Comparison of ENCODE assay signal across 3 cellular contexts in the genomic region with DNA sequence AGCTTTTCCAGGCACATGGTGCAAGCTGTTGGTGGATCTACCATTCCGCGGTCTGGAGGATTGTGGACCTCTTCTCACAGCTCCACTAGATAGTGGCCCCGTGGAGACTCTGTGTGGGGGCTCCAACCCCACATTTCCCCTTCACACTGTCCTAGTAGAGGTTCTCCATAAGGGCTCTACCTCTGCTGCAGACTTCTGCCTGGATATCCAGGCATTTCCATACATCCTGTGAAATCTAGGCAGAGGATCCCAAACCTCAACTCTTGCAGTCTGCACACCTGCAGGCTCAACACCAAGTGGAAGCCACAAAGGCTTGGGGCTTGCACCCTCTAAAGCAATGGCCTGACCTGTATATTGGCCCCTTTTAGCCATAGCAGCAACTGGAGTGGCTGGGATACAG.
TF ChIP-seq lines count a peak whose summit lies in the region.

No MANE protein-coding gene starts in this region.

TF ChIP-seq in HEK293, 187 proteins besides CTCF, POLR2A, EP300 and RAD21:
- TF ChIP-seq SETDB1 (IDR thresholded peaks at IDR 0.05; ENCODE audit: insufficient read length, low read length) (peak; percentile 18), MZF1 (tag by site-specific recombination; IDR thresholded peaks at IDR 0.05; ENCODE audit: borderline replicate concordance) (no peak), MYNN (tag by site-specific recombination; IDR thresholded peaks at IDR 0.05; ENCODE audit: borderline replicate concordance) (no peak)
TF ChIP-seq in HEK293: peak in this region for 1.

TF ChIP-seq in K562, 482 proteins besides CTCF, POLR2A, EP300 and RAD21 (continues in another document):
- TF ChIP-seq ZNF316 (IDR thresholded peaks at IDR 0.05), result no peak
- no peak for TF ChIP-seq FOXJ2 (tag; IDR thresholded peaks at IDR 0.05)
- no peak for TF ChIP-seq ZNF121 (CRISPR knock-in tag; conservative IDR thresholded peaks at IDR 0.05)
- no peak for TF ChIP-seq GABPA (tag; conservative IDR thresholded peaks at IDR 0.05; ENCODE audit: low read depth)
- TF ChIP-seq, protein P1, sequence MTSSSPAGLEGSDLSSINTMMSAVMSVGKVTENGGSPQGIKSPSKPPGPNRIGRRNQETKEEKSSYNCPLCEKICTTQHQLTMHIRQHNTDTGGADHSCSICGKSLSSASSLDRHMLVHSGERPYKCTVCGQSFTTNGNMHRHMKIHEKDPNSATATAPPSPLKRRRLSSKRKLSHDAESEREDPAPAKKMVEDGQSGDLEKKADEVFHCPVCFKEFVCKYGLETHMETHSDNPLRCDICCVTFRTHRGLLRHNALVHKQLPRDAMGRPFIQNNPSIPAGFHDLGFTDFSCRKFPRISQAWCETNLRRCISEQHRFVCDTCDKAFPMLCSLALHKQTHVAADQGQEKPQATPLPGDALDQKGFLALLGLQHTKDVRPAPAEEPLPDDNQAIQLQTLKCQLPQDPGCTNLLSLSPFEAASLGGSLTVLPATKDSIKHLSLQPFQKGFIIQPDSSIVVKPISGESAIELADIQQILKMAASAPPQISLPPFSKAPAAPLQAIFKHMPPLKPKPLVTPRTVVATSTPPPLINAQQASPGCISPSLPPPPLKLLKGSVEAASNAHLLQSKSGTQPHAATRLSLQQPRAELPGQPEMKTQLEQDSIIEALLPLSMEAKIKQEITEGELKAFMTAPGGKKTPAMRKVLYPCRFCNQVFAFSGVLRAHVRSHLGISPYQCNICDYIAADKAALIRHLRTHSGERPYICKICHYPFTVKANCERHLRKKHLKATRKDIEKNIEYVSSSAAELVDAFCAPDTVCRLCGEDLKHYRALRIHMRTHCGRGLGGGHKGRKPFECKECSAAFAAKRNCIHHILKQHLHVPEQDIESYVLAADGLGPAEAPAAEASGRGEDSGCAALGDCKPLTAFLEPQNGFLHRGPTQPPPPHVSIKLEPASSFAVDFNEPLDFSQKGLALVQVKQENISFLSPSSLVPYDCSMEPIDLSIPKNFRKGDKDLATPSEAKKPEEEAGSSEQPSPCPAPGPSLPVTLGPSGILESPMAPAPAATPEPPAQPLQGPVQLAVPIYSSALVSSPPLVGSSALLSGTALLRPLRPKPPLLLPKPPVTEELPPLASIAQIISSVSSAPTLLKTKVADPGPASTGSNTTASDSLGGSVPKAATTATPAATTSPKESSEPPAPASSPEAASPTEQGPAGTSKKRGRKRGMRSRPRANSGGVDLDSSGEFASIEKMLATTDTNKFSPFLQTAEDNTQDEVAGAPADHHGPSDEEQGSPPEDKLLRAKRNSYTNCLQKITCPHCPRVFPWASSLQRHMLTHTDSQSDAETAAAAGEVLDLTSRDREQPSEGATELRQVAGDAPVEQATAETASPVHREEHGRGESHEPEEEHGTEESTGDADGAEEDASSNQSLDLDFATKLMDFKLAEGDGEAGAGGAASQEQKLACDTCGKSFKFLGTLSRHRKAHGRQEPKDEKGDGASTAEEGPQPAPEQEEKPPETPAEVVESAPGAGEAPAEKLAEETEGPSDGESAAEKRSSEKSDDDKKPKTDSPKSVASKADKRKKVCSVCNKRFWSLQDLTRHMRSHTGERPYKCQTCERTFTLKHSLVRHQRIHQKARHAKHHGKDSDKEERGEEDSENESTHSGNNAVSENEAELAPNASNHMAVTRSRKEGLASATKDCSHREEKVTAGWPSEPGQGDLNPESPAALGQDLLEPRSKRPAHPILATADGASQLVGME (CRISPR knock-in tag; IDR thresholded peaks at IDR 0.05), result no peak
- no peak for TF ChIP-seq TRIM24 (IDR thresholded peaks at IDR 0.05)
- TF ChIP-seq, protein P2, sequence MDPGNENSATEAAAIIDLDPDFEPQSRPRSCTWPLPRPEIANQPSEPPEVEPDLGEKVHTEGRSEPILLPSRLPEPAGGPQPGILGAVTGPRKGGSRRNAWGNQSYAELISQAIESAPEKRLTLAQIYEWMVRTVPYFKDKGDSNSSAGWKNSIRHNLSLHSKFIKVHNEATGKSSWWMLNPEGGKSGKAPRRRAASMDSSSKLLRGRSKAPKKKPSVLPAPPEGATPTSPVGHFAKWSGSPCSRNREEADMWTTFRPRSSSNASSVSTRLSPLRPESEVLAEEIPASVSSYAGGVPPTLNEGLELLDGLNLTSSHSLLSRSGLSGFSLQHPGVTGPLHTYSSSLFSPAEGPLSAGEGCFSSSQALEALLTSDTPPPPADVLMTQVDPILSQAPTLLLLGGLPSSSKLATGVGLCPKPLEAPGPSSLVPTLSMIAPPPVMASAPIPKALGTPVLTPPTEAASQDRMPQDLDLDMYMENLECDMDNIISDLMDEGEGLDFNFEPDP (CRISPR knock-in tag; IDR thresholded peaks at IDR 0.05), result no peak
- no peak for TF ChIP-seq E4F1 (CRISPR knock-in tag; IDR thresholded peaks at IDR 0.05; ENCODE audit: borderline replicate concordance)
- TF ChIP-seq SMAD3 (CRISPR knock-in tag; conservative IDR thresholded peaks at IDR 0.05), result no peak
- TF ChIP-seq SRSF9 (IDR thresholded peaks at IDR 0.05; ENCODE audit: borderline replicate concordance, low read depth, low read length), result no peak
- TF ChIP-seq, protein P3, sequence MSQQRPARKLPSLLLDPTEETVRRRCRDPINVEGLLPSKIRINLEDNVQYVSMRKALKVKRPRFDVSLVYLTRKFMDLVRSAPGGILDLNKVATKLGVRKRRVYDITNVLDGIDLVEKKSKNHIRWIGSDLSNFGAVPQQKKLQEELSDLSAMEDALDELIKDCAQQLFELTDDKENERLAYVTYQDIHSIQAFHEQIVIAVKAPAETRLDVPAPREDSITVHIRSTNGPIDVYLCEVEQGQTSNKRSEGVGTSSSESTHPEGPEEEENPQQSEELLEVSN (IDR thresholded peaks at IDR 0.05; ENCODE audit: borderline replicate concordance in 1 of 2, extremely low read depth in 1 of 2, insufficient read depth in 1 of 2, insufficient read length in 1 of 2, low read depth in 1 of 2, low read length in 1 of 2, poor library complexity in 1 of 2, severe bottlenecking in 1 of 2), result no peak
- no peak for TF ChIP-seq BCOR (IDR thresholded peaks at IDR 0.05)
- TF ChIP-seq CBX5 (IDR thresholded peaks at IDR 0.05; ENCODE audit: borderline replicate concordance, low read depth), result peak; percentile 61; the same call in 1 of the 2 replicates
- TF ChIP-seq CBX3 (IDR thresholded peaks at IDR 0.05; ENCODE audit: borderline replicate concordance in 1 of 2, low read length in 2 of 2), result 0 out of 3 replicates have a peak, but pooled peaks of 1 of the 2 experiments have one; percentile 49

TF ChIP-seq in WTC11, 78 proteins besides CTCF, POLR2A, EP300 and RAD21:
- no peak for TF ChIP-seq NFATC4 (CRISPR knock-in tag; IDR thresholded peaks at IDR 0.05)
- TF ChIP-seq ARID4B (CRISPR knock-in tag; IDR thresholded peaks at IDR 0.05; ENCODE audit: borderline replicate concordance), result no peak
- TF ChIP-seq, protein P4, sequence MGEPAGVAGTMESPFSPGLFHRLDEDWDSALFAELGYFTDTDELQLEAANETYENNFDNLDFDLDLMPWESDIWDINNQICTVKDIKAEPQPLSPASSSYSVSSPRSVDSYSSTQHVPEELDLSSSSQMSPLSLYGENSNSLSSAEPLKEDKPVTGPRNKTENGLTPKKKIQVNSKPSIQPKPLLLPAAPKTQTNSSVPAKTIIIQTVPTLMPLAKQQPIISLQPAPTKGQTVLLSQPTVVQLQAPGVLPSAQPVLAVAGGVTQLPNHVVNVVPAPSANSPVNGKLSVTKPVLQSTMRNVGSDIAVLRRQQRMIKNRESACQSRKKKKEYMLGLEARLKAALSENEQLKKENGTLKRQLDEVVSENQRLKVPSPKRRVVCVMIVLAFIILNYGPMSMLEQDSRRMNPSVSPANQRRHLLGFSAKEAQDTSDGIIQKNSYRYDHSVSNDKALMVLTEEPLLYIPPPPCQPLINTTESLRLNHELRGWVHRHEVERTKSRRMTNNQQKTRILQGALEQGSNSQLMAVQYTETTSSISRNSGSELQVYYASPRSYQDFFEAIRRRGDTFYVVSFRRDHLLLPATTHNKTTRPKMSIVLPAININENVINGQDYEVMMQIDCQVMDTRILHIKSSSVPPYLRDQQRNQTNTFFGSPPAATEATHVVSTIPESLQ (CRISPR knock-in tag; IDR thresholded peaks at IDR 0.05), result no peak
- no peak for TF ChIP-seq GRHL2 (CRISPR knock-in tag; IDR thresholded peaks at IDR 0.05; ENCODE audit: insufficient replicate concordance, severe bottlenecking)
- TF ChIP-seq FOXK1 (CRISPR knock-in tag; IDR thresholded peaks at IDR 0.05), result no peak
